In genomic region chr10:61097026-61097425, GRCh38 we compare ENCODE assay signal across 18 cellular contexts.
"Had no signal": no experiment of that assay in that cellular context is flagged by ENCODE, and none has a peak within 500 bp of the region (broad histone marks: within the 10 kb centered on the region; RNA-seq: fewer than 3 reads in every experiment).

No MANE protein-coding gene starts in this region.

- H3K27ac Mint-ChIP-seq: activated naive CD4-positive, alpha-beta T cell treated with anti-CD3 and anti-CD28 coated beads, Interleukin-2, amount 50 U/mL, for 72 hours; effector memory CD8-positive, alpha-beta T cell; memory B cell; nephron had no signal

- DNase-seq: activated effector memory CD4-positive, alpha-beta T cell treated with anti-CD3 and anti-CD28 coated beads, Interleukin-2, amount 50 U/mL, for 16 hours; activated T-cell treated with anti-CD3 and anti-CD28 coated beads, Interleukin-2, amount 50 U/mL, for 1 hour; amygdala; cortex of kidney; effector memory CD8-positive, alpha-beta T cell; erythroblast; islet precursor cell; left ventricle myocardium inferior; psoas muscle; stimulated activated CD4-positive, alpha-beta T cell treated with anti-CD3 and anti-CD28 coated beads, Interleukin-12 subunit alpha, Interleukin-12 subunit beta, amount 100 ng/mL, for 4 hours; stimulated activated naive CD4-positive, alpha-beta T cell treated with Interleukin-2 at 50 U/mL for 16 hours had no signal

- H3K36me3 ChIP-seq: cardiac muscle cell, left ventricle myocardium inferior, thoracic aorta had no signal

- H3K27ac ChIP-seq: cardiac muscle cell, left ventricle myocardium inferior, psoas muscle, thoracic aorta had no signal

- H3K27me3 ChIP-seq: cardiac muscle cell had no signal

- H3K4me3 ChIP-seq: cardiac muscle cell, left ventricle myocardium inferior, psoas muscle, thoracic aorta had no signal

- H3K36me3 Mint-ChIP-seq: activated naive CD4-positive, alpha-beta T cell treated with anti-CD3 and anti-CD28 coated beads, Interleukin-2, amount 50 U/mL, for 72 hours; memory B cell had no signal

- H3K9me3 ChIP-seq: psoas muscle, thoracic aorta had no signal

- ATAC-seq: activated CD4-positive, CD25-positive, alpha-beta regulatory T cell treated with anti-CD3 and anti-CD28 coated beads, Interleukin-2, amount 50 U/mL, for 24 hours; activated naive CD4-positive, alpha-beta T cell treated with anti-CD3 and anti-CD28 coated beads, Interleukin-2, amount 50 U/mL, for 72 hours; effector memory CD8-positive, alpha-beta T cell; psoas muscle; sciatic nerve had no signal

- H3K4me3 Mint-ChIP-seq: effector memory CD8-positive, alpha-beta T cell; memory B cell; nephron had no signal

- H3K9me3 Mint-ChIP-seq: activated naive CD4-positive, alpha-beta T cell treated with anti-CD3 and anti-CD28 coated beads, Interleukin-2, amount 50 U/mL, for 72 hours; effector memory CD8-positive, alpha-beta T cell; memory B cell had no signal

- H3K4me1 ChIP-seq: left ventricle myocardium inferior, psoas muscle had no signal
